In genomic region chr5:15544039-15544438, GRCh38 we compare ENCODE assay signal across 2 cellular contexts.
TF ChIP-seq lines count a peak whose summit lies in the region.

No MANE protein-coding gene starts in this region.

TF ChIP-seq in WTC11, 78 proteins besides CTCF, POLR2A, EP300 and RAD21 (continues in another document):
- TF ChIP-seq SOX15 (CRISPR knock-in tag; IDR thresholded peaks at IDR 0.05) (no peak), HMGA2 (CRISPR knock-in tag; IDR thresholded peaks at IDR 0.05) (no peak), KAT7 (CRISPR knock-in tag; IDR thresholded peaks at IDR 0.05; ENCODE audit: borderline replicate concordance) (no peak), AFF4 (CRISPR knock-in tag; IDR thresholded peaks at IDR 0.05; ENCODE audit: borderline replicate concordance) (no peak), SP1 (CRISPR knock-in tag; conservative IDR thresholded peaks at IDR 0.05) (no peak), CREB1 (CRISPR knock-in tag; IDR thresholded peaks at IDR 0.05) (no peak), FOXK1 (CRISPR knock-in tag; IDR thresholded peaks at IDR 0.05) (no peak), PRRX2 (CRISPR knock-in tag; IDR thresholded peaks at IDR 0.05) (no peak), ZBTB21 (CRISPR knock-in tag; IDR thresholded peaks at IDR 0.05; ENCODE audit: borderline replicate concordance) (no peak), ESRRA (CRISPR knock-in tag; IDR thresholded peaks at IDR 0.05; ENCODE audit: borderline replicate concordance) (no peak)
- TF ChIP-seq, protein P1, sequence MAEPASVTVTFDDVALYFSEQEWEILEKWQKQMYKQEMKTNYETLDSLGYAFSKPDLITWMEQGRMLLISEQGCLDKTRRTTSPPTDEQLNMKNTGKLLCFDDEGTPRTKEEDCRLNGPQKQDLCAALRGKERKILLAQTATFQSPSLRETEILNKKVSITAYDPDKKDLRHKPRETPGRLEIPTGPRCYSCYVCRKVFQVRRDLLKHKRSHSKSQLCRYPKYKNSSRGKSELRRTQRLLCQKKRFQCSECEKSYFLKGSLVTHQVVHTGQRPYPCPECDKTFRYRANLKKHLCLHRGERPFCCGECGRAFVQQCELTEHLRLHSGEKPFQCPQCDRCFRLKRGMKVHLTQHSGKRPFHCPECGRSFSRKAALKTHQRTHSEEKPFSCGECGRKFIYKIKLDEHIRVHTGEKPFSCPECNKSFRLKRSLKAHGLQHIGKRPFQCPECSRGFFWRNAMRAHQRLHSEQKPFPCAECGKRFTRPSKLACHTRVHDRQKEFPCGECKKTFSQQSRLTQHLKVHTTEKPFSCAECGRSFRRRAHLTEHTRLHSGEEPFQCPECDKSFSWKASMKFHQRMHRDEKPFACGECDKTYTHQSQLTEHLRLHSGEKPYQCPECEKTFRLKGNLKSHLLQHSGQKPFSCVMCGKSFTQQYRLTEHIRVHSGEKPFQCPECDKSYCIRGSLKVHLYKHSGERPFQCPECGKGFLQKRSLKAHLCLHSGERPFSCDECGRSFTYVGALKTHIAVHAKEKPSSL (CRISPR knock-in tag; conservative IDR thresholded peaks at IDR 0.05) = no peak
- TF ChIP-seq, protein P2, sequence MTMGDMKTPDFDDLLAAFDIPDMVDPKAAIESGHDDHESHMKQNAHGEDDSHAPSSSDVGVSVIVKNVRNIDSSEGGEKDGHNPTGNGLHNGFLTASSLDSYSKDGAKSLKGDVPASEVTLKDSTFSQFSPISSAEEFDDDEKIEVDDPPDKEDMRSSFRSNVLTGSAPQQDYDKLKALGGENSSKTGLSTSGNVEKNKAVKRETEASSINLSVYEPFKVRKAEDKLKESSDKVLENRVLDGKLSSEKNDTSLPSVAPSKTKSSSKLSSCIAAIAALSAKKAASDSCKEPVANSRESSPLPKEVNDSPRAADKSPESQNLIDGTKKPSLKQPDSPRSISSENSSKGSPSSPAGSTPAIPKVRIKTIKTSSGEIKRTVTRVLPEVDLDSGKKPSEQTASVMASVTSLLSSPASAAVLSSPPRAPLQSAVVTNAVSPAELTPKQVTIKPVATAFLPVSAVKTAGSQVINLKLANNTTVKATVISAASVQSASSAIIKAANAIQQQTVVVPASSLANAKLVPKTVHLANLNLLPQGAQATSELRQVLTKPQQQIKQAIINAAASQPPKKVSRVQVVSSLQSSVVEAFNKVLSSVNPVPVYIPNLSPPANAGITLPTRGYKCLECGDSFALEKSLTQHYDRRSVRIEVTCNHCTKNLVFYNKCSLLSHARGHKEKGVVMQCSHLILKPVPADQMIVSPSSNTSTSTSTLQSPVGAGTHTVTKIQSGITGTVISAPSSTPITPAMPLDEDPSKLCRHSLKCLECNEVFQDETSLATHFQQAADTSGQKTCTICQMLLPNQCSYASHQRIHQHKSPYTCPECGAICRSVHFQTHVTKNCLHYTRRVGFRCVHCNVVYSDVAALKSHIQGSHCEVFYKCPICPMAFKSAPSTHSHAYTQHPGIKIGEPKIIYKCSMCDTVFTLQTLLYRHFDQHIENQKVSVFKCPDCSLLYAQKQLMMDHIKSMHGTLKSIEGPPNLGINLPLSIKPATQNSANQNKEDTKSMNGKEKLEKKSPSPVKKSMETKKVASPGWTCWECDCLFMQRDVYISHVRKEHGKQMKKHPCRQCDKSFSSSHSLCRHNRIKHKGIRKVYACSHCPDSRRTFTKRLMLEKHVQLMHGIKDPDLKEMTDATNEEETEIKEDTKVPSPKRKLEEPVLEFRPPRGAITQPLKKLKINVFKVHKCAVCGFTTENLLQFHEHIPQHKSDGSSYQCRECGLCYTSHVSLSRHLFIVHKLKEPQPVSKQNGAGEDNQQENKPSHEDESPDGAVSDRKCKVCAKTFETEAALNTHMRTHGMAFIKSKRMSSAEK (CRISPR knock-in tag; IDR thresholded peaks at IDR 0.05; ENCODE audit: borderline replicate concordance) = no peak

TF ChIP-seq in H1, 55 proteins besides CTCF, POLR2A, EP300 and RAD21:
- TF ChIP-seq ATF3 (IDR thresholded peaks at IDR 0.05; ENCODE audit: insufficient read depth, low read depth, low read length) (no peak), RNF2 (IDR thresholded peaks at IDR 0.05; ENCODE audit: borderline replicate concordance, low read depth, low read length, missing control alignments, poor library complexity, severe bottlenecking) (no peak), JUN (IDR thresholded peaks at IDR 0.05; ENCODE audit: low read depth, low read length) (no peak), BCL11A (IDR thresholded peaks at IDR 0.05; ENCODE audit: low read depth in 2 of 2, low read length in 2 of 2) (no peak), ZNF274 (IDR thresholded peaks at IDR 0.05; ENCODE audit: borderline replicate concordance, extremely low read depth, low read length) (no peak), PHF8 (conservative IDR thresholded peaks at IDR 0.05; ENCODE audit: low read depth, low read length) (no peak), YY1 (IDR thresholded peaks at IDR 0.05; ENCODE audit: low read depth, low read length) (no peak), SIN3A (conservative IDR thresholded peaks at IDR 0.05 in 1 of 2, IDR thresholded peaks at IDR 0.05 in 1 of 2; ENCODE audit: low read depth in 1 of 2, low read length in 2 of 2) (no peak), EZH2 (IDR thresholded peaks at IDR 0.05; ENCODE audit: low read depth, low read length, severe bottlenecking) (no peak), CBX5 (IDR thresholded peaks at IDR 0.05; ENCODE audit: low read depth, low read length) (no peak), CEBPB (IDR thresholded peaks at IDR 0.05; ENCODE audit: low read depth, low read length) (no peak), CTBP2 (IDR thresholded peaks at IDR 0.05; ENCODE audit: borderline replicate concordance, insufficient read depth, insufficient read length, low read length) (no peak), HDAC6 (IDR thresholded peaks at IDR 0.05; ENCODE audit: low read depth, low read length) (no peak), NRF1 (IDR thresholded peaks at IDR 0.05; ENCODE audit: low read depth, low read length) (no peak), BACH1 (IDR thresholded peaks at IDR 0.05; ENCODE audit: low read length) (no peak)
- TF ChIP-seq, protein P3, sequence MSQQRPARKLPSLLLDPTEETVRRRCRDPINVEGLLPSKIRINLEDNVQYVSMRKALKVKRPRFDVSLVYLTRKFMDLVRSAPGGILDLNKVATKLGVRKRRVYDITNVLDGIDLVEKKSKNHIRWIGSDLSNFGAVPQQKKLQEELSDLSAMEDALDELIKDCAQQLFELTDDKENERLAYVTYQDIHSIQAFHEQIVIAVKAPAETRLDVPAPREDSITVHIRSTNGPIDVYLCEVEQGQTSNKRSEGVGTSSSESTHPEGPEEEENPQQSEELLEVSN (IDR thresholded peaks at IDR 0.05) = no peak
